Comparison of ENCODE assay signal across 1 cellular context in the genomic region with DNA sequence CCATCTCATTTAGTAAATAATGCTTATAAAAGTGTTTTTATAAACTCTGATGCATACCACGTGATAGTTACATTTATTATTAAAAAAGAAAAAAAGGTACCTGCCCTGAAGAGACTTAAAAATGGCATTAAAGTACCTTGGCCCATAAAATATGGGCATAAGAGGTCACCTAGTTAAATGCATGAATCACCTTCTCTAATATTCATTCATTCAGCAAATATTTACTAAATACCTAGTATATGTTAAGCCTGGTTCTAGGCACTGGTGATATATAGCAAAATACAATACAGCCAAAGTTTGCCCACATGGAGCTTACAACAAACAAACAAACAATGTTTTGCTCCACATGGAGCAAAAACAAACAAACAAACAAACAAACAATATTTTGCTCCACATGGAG.
TF ChIP-seq lines count a peak whose summit lies in the region.

No MANE protein-coding gene starts in this region.

TF ChIP-seq in liver, 16 proteins besides CTCF, POLR2A, EP300 and RAD21 (continued from another document):
- TF ChIP-seq, protein P1, sequence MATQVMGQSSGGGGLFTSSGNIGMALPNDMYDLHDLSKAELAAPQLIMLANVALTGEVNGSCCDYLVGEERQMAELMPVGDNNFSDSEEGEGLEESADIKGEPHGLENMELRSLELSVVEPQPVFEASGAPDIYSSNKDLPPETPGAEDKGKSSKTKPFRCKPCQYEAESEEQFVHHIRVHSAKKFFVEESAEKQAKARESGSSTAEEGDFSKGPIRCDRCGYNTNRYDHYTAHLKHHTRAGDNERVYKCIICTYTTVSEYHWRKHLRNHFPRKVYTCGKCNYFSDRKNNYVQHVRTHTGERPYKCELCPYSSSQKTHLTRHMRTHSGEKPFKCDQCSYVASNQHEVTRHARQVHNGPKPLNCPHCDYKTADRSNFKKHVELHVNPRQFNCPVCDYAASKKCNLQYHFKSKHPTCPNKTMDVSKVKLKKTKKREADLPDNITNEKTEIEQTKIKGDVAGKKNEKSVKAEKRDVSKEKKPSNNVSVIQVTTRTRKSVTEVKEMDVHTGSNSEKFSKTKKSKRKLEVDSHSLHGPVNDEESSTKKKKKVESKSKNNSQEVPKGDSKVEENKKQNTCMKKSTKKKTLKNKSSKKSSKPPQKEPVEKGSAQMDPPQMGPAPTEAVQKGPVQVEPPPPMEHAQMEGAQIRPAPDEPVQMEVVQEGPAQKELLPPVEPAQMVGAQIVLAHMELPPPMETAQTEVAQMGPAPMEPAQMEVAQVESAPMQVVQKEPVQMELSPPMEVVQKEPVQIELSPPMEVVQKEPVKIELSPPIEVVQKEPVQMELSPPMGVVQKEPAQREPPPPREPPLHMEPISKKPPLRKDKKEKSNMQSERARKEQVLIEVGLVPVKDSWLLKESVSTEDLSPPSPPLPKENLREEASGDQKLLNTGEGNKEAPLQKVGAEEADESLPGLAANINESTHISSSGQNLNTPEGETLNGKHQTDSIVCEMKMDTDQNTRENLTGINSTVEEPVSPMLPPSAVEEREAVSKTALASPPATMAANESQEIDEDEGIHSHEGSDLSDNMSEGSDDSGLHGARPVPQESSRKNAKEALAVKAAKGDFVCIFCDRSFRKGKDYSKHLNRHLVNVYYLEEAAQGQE (IDR thresholded peaks at IDR 0.05) = no peak
- TF ChIP-seq, protein P2, sequence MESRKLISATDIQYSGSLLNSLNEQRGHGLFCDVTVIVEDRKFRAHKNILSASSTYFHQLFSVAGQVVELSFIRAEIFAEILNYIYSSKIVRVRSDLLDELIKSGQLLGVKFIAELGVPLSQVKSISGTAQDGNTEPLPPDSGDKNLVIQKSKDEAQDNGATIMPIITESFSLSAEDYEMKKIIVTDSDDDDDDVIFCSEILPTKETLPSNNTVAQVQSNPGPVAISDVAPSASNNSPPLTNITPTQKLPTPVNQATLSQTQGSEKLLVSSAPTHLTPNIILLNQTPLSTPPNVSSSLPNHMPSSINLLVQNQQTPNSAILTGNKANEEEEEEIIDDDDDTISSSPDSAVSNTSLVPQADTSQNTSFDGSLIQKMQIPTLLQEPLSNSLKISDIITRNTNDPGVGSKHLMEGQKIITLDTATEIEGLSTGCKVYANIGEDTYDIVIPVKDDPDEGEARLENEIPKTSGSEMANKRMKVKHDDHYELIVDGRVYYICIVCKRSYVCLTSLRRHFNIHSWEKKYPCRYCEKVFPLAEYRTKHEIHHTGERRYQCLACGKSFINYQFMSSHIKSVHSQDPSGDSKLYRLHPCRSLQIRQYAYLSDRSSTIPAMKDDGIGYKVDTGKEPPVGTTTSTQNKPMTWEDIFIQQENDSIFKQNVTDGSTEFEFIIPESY (IDR thresholded peaks at IDR 0.05) = no peak
- TF ChIP-seq, protein P3, sequence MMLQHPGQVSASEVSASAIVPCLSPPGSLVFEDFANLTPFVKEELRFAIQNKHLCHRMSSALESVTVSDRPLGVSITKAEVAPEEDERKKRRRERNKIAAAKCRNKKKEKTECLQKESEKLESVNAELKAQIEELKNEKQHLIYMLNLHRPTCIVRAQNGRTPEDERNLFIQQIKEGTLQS (IDR thresholded peaks at IDR 0.05) = no peak
- TF ChIP-seq TAF1 (conservative IDR thresholded peaks at IDR 0.05) (no peak), FOXA1 (IDR thresholded peaks at IDR 0.05) (no peak), YY1 (IDR thresholded peaks at IDR 0.05) (no peak), GABPA (IDR thresholded peaks at IDR 0.05 in 1 of 2, conservative IDR thresholded peaks at IDR 0.05 in 1 of 2) (no peak), NR2F2 (IDR thresholded peaks at IDR 0.05) (no peak), HNF4G (IDR thresholded peaks at IDR 0.05) (no peak), SP1 (IDR thresholded peaks at IDR 0.05) (no peak)
